Comparison of ENCODE assay signal across 1 cellular context in the genomic region with DNA sequence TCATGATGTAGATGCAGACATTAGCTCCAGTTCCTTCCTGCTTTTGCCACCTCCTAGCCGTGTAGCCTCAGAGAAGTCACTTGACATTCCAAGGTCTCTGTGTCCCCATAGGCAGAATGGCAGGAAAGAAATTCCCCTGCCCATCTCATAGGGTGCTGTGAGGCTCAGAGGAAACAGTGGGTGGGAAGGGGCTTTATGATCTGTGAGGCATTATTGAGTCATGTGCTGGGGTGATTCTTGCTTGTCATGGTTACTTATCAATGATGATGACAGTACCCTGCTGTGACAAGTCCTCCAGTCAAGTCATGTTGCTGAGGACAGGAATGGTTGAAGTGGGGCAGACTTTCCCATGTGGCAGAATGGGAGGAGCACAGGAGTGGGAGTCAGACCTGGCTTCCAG.
TF ChIP-seq lines count a peak whose summit lies in the region.

No MANE protein-coding gene starts in this region.

TF ChIP-seq in SK-N-SH treated with all-trans-retinoic acid at 6 μM for 48 hours, 23 proteins besides CTCF, POLR2A, EP300 and RAD21 (continued from another document):
- TF ChIP-seq TSHZ2 (CRISPR knock-in tag; IDR thresholded peaks at IDR 0.05) (no peak), ZNF565 (CRISPR knock-in tag; conservative IDR thresholded peaks at IDR 0.05; ENCODE audit: low read depth) (no peak), RARB (CRISPR knock-in tag; IDR thresholded peaks at IDR 0.05) (no peak), ISL1 (CRISPR knock-in tag; IDR thresholded peaks at IDR 0.05) (no peak), SNAI2 (CRISPR knock-in tag; IDR thresholded peaks at IDR 0.05) (no peak), PPARA (CRISPR knock-in tag; IDR thresholded peaks at IDR 0.05; ENCODE audit: borderline replicate concordance) (no peak), BACH2 (CRISPR knock-in tag; IDR thresholded peaks at IDR 0.05; ENCODE audit: borderline replicate concordance) (no peak), ARNTL (CRISPR knock-in tag; IDR thresholded peaks at IDR 0.05; ENCODE audit: borderline replicate concordance, low read depth) (no peak), OSR1 (CRISPR knock-in tag; IDR thresholded peaks at IDR 0.05) (no peak), ZNF70 (CRISPR knock-in tag; IDR thresholded peaks at IDR 0.05) (no peak), CSDC2 (CRISPR knock-in tag; IDR thresholded peaks at IDR 0.05) (no peak), ESRRG (CRISPR knock-in tag; IDR thresholded peaks at IDR 0.05) (no peak), ZNF8 (CRISPR knock-in tag; IDR thresholded peaks at IDR 0.05) (no peak)
